ENCODE assay signal across 8 cellular contexts in the genomic region with DNA sequence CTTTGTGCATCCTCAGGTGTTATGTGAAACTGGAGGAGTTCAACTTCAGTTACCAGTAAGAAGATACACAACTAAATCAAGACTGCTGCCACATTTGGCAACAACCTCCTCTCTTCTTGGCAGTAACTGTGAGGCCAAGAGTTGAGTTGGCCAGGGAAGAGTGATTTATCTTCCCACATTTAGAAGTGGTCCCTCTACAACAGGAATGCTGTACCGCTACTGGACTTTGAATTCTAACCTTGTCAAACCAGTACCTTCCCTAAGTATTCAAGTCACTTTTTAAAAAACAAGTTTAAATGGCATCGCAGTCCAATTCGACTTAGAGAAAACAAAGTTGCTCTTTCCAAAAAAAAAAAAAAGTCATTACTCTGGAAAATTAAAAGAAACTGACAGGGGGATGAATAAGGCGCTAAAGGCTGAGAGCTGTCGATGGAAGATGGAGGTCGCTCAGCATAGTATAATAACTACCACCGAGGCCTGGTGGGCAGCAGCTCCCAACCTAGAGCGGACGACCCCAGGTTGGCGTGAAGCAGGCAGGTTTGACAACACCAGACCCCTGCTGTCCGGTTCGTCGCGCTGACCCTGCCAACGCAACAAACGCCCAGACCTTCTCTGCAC. TPM values are rescaled to one million over a fixed set of nuclear protein-coding genes. Genes with fewer than 3 reads are reported as not detected.
DNase-seq lines count a peak whose midpoint lies in the region; ATAC-seq, FAIRE-seq and TF ChIP-seq lines count a peak whose summit lies in the region.

No MANE protein-coding gene starts in this region.

- no peaks in the 10 kb centered on the region for H3K9me3 Mint-ChIP-seq in dendritic cell treated with granulocyte-macrophage colony-stimulating factor and Interleukin-4, amounts not matched to agents 40 ng/mL and 50 ng/mL, for 4 days

- ATAC-seq in GM18517 (IDR thresholded peaks at IDR 0.05; ENCODE audit: unreplicated experiment) (peak; percentile 0), lung (ENCODE audit: insufficient read depth, low FRiP score) (no peak), HG03159 (IDR thresholded peaks at IDR 0.05; ENCODE audit: unreplicated experiment) (no peak)

- peaks cover 52% of the 10 kb centered on the region for H3K4me1 Mint-ChIP-seq in dendritic cell treated with granulocyte-macrophage colony-stimulating factor and Interleukin-4, amounts not matched to agents 40 ng/mL and 50 ng/mL, for 4 days (ENCODE audit: low read depth)

- peak overlapping the region; percentile 98 for H3K27ac ChIP-seq in lung (ENCODE audit: low read depth in 1 of 2, low read length in 1 of 2)
- peak overlapping the region; percentile 96 to 98 for H3K27ac ChIP-seq in tibial artery

- peaks cover 14% of the 10 kb centered on the region for H3K36me3 Mint-ChIP-seq in dendritic cell treated with granulocyte-macrophage colony-stimulating factor and Interleukin-4, amounts not matched to agents 40 ng/mL and 50 ng/mL, for 4 days (ENCODE audit: low read depth)

- peaks cover 7% of the 10 kb centered on the region for H3K27me3 Mint-ChIP-seq in dendritic cell treated with granulocyte-macrophage colony-stimulating factor and Interleukin-4, amounts not matched to agents 40 ng/mL and 50 ng/mL, for 4 days

- H3K27me3 ChIP-seq in lung (ENCODE audit: control insufficient read depth, insufficient read depth) (no peaks in the 10 kb centered on the region), tibial artery (no peaks in the 10 kb centered on the region)

- peak overlapping the region; percentile 92 for H3K4me3 Mint-ChIP-seq in dendritic cell treated with granulocyte-macrophage colony-stimulating factor and Interleukin-4, amounts not matched to agents 40 ng/mL and 50 ng/mL, for 4 days

- TF ChIP-seq CTCF in lung (IDR thresholded peaks at IDR 0.05; ENCODE audit: control extremely low read depth, extremely low read depth) (no peak), tibial artery (IDR thresholded peaks at IDR 0.05) (no peak)

- H3K27ac Mint-ChIP-seq in dendritic cell treated with granulocyte-macrophage colony-stimulating factor and Interleukin-4, amounts not matched to agents 40 ng/mL and 50 ng/mL, for 4 days, result peak overlapping the region; percentile 89

- no peak for FAIRE-seq in HTR-8/SVneo (lab: Jason Lieb, UNC)

- DNase-seq in A172 (ENCODE audit: low spot score), result peak; percentile 58
- peak; percentile 38 for DNase-seq in NCI-H69 (lab: John Stamatoyannopoulos, UW)
- DNase-seq in lung (ENCODE audit: low spot score), result no peak
- peak in 1 of 2 donors; percentile 26 for DNase-seq in tibial artery
- no peak for DNase-seq in HTR-8/SVneo (ENCODE audit: insufficient read length, low spot score)

- H3K4me1 ChIP-seq in lung (ENCODE audit: control insufficient read depth in 2 of 2, insufficient read depth in 2 of 2, low read length in 2 of 2) (peaks cover 7 to 35% of the 10 kb centered on the region in 2 donors), tibial artery (peaks cover 0 to 66% (median 46%) of the 10 kb centered on the region in 4 donors)

- peak overlapping the region; percentile 66 for H3K4me3 ChIP-seq in lung
- peak overlapping the region; percentile 90 to 94 for H3K4me3 ChIP-seq in tibial artery

- WGBS in lung, 2 donors, result 5 to 6% methylated on average over 16 of the region's 16 CpGs

- H3K9me3 ChIP-seq in lung (ENCODE audit: control insufficient read depth in 2 of 2, insufficient read depth in 1 of 2, low read length in 1 of 2) (no peaks in the 10 kb centered on the region), tibial artery (no peaks in the 10 kb centered on the region)

- H3K36me3 ChIP-seq in lung (ENCODE audit: control insufficient read depth in 2 of 2, insufficient read depth in 2 of 2, low read length in 2 of 2) (no peaks in the 10 kb centered on the region), tibial artery (peaks cover 0 to 4% (median 0%) of the 10 kb centered on the region in 3 donors)

- intact Hi-C loops in dendritic cell treated with granulocyte-macrophage colony-stimulating factor and Interleukin-4, amounts not matched to agents 40 ng/mL and 50 ng/mL, for 4 days (cut with micrococcal nuclease), result loop anchor here (5.0 to 10.0 kb wide), 4 partner anchors 54 to 341 kb away; a partner anchor contains a TSS
- intact Hi-C loops in tibial artery (cut with DNase I; ENCODE audit: low total_unique reads), result loop anchor here (5.0 kb wide), 1 partner anchor 54 kb away; no protein-coding TSS in a partner anchor

RNA-seq across cellular contexts. Expression of a gene that starts 1.0 kb away (rescaled TPM):
- total RNA-seq in A172 (2014; rRNA removed; shearing (Covaris generic)), result 29.1 and 32.7 TPM in 2 replicates
- total RNA-seq in lung, result 10 to 100 TPM; 38.6 to 97.9 TPM
- 10 to 100 TPM in 1 of 2 donors, 1 to 10 TPM in 1; 9.9 to 15.5 TPM for polyA plus RNA-seq in lung

Comparison
In these comparisons a context has a peak if more than half of its experiments do, and no peak if none do; other contexts are left out.
1. DNase-seq: peak in A172 (single experiment) and NCI-H69 (single experiment); none in lung (single experiment) and HTR-8/SVneo (single experiment).